Comparison of ENCODE assay signal across 8 cellular contexts in the genomic region with DNA sequence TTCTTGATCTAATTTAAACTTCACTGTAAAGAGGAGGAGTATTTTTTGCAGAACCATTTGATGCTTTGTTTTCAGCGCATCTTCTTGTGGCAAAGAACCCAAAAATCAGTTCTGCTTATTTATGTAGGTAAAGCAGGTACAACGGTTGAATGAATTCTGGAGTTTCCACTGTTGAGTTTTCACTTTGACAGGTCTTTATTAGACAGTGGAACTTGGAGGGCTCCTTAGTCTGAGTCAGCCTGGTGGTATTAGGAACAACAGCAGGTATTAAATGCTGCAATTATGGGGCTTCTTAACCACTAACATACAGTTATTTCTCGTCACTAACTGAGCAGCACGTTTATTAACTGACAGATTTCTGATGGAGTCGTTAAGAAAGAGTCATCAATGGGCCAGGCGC. TPM values are rescaled to one million over a fixed set of nuclear protein-coding genes. Genes with fewer than 3 reads are reported as not detected.
DNase-seq lines count a peak whose midpoint lies in the region; ATAC-seq and TF ChIP-seq lines count a peak whose summit lies in the region.

No MANE protein-coding gene starts in this region.

- no peaks in the 10 kb centered on the region for H3K9me3 ChIP-seq in body of pancreas

- H3K36me3 Mint-ChIP-seq in CD14-positive monocyte, result peaks cover 10 to 24% of the 10 kb centered on the region in 2 donors
- peaks cover 4% of the 10 kb centered on the region for H3K36me3 Mint-ChIP-seq in natural killer cell treated with Interleukin-12 subunit alpha and Interleukin-12 subunit beta and Interleukin-15 and Interleukin-18, amount 100 ng/mL, for 72 hours

- WGBS in body of pancreas, 2 donors, result 46 to 54% methylated on average over 6 of the region's 6 CpGs

- peaks cover 30% of the 10 kb centered on the region for H3K4me1 Mint-ChIP-seq in CD14-positive monocyte
- peaks cover 21 to 23% of the 10 kb centered on the region in 2 donors for H3K4me1 Mint-ChIP-seq in natural killer cell treated with Interleukin-12 subunit alpha and Interleukin-12 subunit beta and Interleukin-15 and Interleukin-18, amount 100 ng/mL, for 72 hours (ENCODE audit: low read depth in 2 of 2)

- ATAC-seq in natural killer cell treated with Interleukin-12 subunit alpha and Interleukin-12 subunit beta and Interleukin-15 and Interleukin-18, amount 100 ng/mL, for 72 hours, result no peak
- no peak for ATAC-seq in body of pancreas

- no peaks in the 10 kb centered on the region for H3K27me3 Mint-ChIP-seq in CD14-positive monocyte (ENCODE audit: low read depth in 3 of 3)
- no peaks in the 10 kb centered on the region for H3K27me3 Mint-ChIP-seq in natural killer cell treated with Interleukin-12 subunit alpha and Interleukin-12 subunit beta and Interleukin-15 and Interleukin-18, amount 100 ng/mL, for 72 hours

- H3K4me1 ChIP-seq in body of pancreas, result peaks cover 37% of the 10 kb centered on the region

- intact Hi-C loops in CD14-positive monocyte (cut with micrococcal nuclease) (loop anchor here (5.0 to 10.0 kb wide), 3 partner anchors 119 to 357 kb away; partner anchors contain the start of genes PPM1J (in 1 of the 2) and SLC16A1 (in 1 of the 2)), body of pancreas (cut with DNase I) (no loop called here)

- no peak for TF ChIP-seq POLR2A in body of pancreas (IDR thresholded peaks at IDR 0.05)

- TF ChIP-seq CTCF in CD14-positive monocyte (IDR thresholded peaks at IDR 0.05) (no peak), choroid plexus epithelial cell (conservative IDR thresholded peaks at IDR 0.05; ENCODE audit: low read depth, low read length) (peak; percentile 3), body of pancreas (IDR thresholded peaks at IDR 0.05) (no peak)

- no peak overlapping the region for H3K27ac ChIP-seq in body of pancreas

- H3K27me3 ChIP-seq in body of pancreas, result no peaks in the 10 kb centered on the region

- H3K9me3 Mint-ChIP-seq in CD14-positive monocyte, result no peaks in the 10 kb centered on the region
- H3K9me3 Mint-ChIP-seq in natural killer cell treated with Interleukin-12 subunit alpha and Interleukin-12 subunit beta and Interleukin-15 and Interleukin-18, amount 100 ng/mL, for 72 hours, result no peaks in the 10 kb centered on the region

- no peak for DNase-seq in CD14-positive monocyte (ENCODE audit: low spot score)
- DNase-seq in Jurkat, Clone E6-1 (ENCODE audit: low read depth, low spot score), result no peak
- peak; percentile 42 for DNase-seq in choroid plexus epithelial cell (ENCODE audit: low read depth)
- DNase-seq in natural killer cell treated with Interleukin-12 subunit alpha and Interleukin-12 subunit beta and Interleukin-15 and Interleukin-18, amount 100 ng/mL, for 72 hours (ENCODE audit: low spot score), result no peak
- no peak for DNase-seq in epidermal melanocyte (ENCODE audit: insufficient read length, low spot score)
- DNase-seq in NCI-H1930 (lab: John Stamatoyannopoulos, UW), result no peak
- no peak for DNase-seq in stimulated activated CD4-positive, alpha-beta T cell treated with anti-CD3 and anti-CD28 coated beads, Interleukin-12 subunit alpha, Interleukin-12 subunit beta, amount 100 ng/mL, for 4 hours
- no peak for DNase-seq in body of pancreas

- peak overlapping the region; percentile 92 for H3K4me3 ChIP-seq in Jurkat, Clone E6-1 (ENCODE audit: low read length)
- H3K4me3 ChIP-seq in choroid plexus epithelial cell (ENCODE audit: low read depth, low read length) (peak overlapping the region; percentile 99), body of pancreas (no peak overlapping the region)

- no peaks in the 10 kb centered on the region for H3K36me3 ChIP-seq in body of pancreas (replicated peaks in 1 of 2; ENCODE audit: insufficient read depth in 1 of 2, low read depth in 2 of 2)

- peak overlapping the region; percentile 94 to 98 for H3K4me3 Mint-ChIP-seq in CD14-positive monocyte
- H3K4me3 Mint-ChIP-seq in natural killer cell treated with Interleukin-12 subunit alpha and Interleukin-12 subunit beta and Interleukin-15 and Interleukin-18, amount 100 ng/mL, for 72 hours, result peak overlapping the region; percentile 99

- H3K27ac Mint-ChIP-seq in CD14-positive monocyte, result peak overlapping the region in 5 of 7 donors; percentile 30 to 98 (median 97)
- H3K27ac Mint-ChIP-seq in natural killer cell treated with Interleukin-12 subunit alpha and Interleukin-12 subunit beta and Interleukin-15 and Interleukin-18, amount 100 ng/mL, for 72 hours, result peak overlapping the region; percentile 95 to 98

RNA-seq across cellular contexts. Expression of gene LRIG2, which starts 1.2 kb away (rescaled TPM):
- polyA plus RNA-seq in CD14-positive monocyte, result under 1 TPM; 0.93 to 0.96 TPM
- polyA plus RNA-seq in Jurkat, Clone E6-1 (2012; ENCODE audit: insufficient read depth, insufficient read length), result 5.0 TPM
- 10 to 100 TPM; 13.0 to 20.8 TPM for total RNA-seq in natural killer cell treated with Interleukin-12 subunit alpha and Interleukin-12 subunit beta and Interleukin-15 and Interleukin-18, amount 100 ng/mL, for 72 hours
- 1 to 10 TPM; 8.6 to 9.9 TPM for total RNA-seq in body of pancreas

Comparison
In these comparisons a context has a peak if more than half of its experiments do, and no peak if none do; other contexts are left out.
1. H3K4me3 ChIP-seq: peak in Jurkat, Clone E6-1 (single experiment) and choroid plexus epithelial cell (single experiment); none in body of pancreas (0 of 2).